34 cellular contexts compared by ENCODE assay signal in genomic region chr15:36315649-36316048, GRCh38.
"Had no signal": no experiment of that assay in that cellular context is flagged by ENCODE, and none has a peak within 500 bp of the region (broad histone marks: within the 10 kb centered on the region; RNA-seq: fewer than 3 reads in every experiment).

No MANE protein-coding gene starts in this region.

- H3K27me3 ChIP-seq: MG63 had no signal

- H3K4me3 ChIP-seq: MG63 had no signal

- H3K9me3 ChIP-seq: MG63 had no signal

- DNase-seq: Karpas-422, Kasumi-1, MG63, MM.1S, MV-4-11, NCI-H1048, NCI-H1092, NCI-H1092 treated with DMSO at 0.1 percent for 48 hours, NCI-H1105, NCI-H1105 treated with DMSO at 0.1 percent for 48 hours, NCI-H1417, NCI-H1417 treated with DMSO at 0.1 percent for 48 hours, NCI-H1436, NCI-H1436 treated with DMSO at 0.1 percent for 48 hours, NCI-H146, NCI-H1694, NCI-H1694 treated with DMSO at 0.1 percent for 48 hours, NCI-H187, NCI-H187 treated with DMSO at 0.1 percent for 48 hours, NCI-H1930, NCI-H2029, NCI-H2029 treated with DMSO at 0.1 percent for 48 hours, NCI-H2081, NCI-H2081 treated with DMSO at 0.1 percent for 48 hours, NCI-H2107, NCI-H2171, NCI-H2171 treated with DMSO at 0.1 percent for 48 hours, NCI-H2227 treated with DMSO at 0.1 percent for 48 hours, NCI-H226, NCI-H345, NCI-H446, NCI-H446 treated with DMSO at 0.1 percent for 48 hours, NCI-H510A, NCI-H510A treated with DMSO at 0.1 percent for 48 hours had no signal

- H3K36me3 ChIP-seq: MG63 had no signal
